ENCODE assay signal across 1 cellular context in the genomic region with DNA sequence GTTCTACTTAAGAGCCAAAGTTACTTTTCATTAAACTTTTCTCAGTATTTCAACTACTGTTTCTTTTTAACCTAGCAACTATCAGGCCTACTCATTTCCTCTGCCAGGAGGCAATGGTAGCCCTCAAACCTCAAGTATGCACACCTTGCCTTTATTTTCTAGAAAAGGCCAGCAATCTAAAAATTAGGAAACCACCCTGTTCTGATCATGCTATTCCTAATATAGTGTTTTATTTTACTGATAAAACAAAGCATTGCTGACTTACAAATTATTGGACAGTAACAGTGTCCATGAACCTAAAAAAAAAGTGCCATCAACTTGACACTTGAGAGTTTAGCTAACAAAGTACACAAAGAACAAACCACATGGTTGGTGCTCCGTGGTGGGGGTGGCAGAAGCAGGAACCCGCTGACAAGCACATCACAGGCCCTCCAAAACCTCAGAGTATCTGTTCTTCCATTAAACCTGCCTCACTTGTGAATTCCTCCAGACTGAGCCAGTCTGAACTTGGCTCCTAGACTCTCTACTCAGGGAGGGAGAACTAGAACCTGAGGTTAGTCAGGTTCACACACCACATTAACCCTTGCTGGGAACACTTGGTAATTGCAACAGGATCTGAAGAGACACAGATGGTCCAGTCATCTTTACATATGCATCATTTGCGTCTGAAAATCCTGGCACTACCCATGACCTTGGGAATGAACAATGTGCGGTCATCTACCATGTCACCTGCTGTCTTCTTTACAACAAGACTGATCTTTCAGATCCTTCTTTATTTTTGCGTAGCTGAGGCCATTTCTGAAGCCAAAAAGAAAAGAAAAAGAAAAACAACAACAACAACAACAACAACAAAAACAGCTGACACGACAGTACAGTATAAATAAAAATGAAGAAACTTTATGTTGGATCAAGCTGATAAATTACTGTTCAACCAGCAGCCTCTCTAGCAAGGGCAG.
TF ChIP-seq lines count a peak whose summit lies in the region.

No MANE protein-coding gene starts in this region.

TF ChIP-seq in GM23338, 12 proteins besides CTCF, POLR2A, EP300 and RAD21:
- TF ChIP-seq, protein P1, sequence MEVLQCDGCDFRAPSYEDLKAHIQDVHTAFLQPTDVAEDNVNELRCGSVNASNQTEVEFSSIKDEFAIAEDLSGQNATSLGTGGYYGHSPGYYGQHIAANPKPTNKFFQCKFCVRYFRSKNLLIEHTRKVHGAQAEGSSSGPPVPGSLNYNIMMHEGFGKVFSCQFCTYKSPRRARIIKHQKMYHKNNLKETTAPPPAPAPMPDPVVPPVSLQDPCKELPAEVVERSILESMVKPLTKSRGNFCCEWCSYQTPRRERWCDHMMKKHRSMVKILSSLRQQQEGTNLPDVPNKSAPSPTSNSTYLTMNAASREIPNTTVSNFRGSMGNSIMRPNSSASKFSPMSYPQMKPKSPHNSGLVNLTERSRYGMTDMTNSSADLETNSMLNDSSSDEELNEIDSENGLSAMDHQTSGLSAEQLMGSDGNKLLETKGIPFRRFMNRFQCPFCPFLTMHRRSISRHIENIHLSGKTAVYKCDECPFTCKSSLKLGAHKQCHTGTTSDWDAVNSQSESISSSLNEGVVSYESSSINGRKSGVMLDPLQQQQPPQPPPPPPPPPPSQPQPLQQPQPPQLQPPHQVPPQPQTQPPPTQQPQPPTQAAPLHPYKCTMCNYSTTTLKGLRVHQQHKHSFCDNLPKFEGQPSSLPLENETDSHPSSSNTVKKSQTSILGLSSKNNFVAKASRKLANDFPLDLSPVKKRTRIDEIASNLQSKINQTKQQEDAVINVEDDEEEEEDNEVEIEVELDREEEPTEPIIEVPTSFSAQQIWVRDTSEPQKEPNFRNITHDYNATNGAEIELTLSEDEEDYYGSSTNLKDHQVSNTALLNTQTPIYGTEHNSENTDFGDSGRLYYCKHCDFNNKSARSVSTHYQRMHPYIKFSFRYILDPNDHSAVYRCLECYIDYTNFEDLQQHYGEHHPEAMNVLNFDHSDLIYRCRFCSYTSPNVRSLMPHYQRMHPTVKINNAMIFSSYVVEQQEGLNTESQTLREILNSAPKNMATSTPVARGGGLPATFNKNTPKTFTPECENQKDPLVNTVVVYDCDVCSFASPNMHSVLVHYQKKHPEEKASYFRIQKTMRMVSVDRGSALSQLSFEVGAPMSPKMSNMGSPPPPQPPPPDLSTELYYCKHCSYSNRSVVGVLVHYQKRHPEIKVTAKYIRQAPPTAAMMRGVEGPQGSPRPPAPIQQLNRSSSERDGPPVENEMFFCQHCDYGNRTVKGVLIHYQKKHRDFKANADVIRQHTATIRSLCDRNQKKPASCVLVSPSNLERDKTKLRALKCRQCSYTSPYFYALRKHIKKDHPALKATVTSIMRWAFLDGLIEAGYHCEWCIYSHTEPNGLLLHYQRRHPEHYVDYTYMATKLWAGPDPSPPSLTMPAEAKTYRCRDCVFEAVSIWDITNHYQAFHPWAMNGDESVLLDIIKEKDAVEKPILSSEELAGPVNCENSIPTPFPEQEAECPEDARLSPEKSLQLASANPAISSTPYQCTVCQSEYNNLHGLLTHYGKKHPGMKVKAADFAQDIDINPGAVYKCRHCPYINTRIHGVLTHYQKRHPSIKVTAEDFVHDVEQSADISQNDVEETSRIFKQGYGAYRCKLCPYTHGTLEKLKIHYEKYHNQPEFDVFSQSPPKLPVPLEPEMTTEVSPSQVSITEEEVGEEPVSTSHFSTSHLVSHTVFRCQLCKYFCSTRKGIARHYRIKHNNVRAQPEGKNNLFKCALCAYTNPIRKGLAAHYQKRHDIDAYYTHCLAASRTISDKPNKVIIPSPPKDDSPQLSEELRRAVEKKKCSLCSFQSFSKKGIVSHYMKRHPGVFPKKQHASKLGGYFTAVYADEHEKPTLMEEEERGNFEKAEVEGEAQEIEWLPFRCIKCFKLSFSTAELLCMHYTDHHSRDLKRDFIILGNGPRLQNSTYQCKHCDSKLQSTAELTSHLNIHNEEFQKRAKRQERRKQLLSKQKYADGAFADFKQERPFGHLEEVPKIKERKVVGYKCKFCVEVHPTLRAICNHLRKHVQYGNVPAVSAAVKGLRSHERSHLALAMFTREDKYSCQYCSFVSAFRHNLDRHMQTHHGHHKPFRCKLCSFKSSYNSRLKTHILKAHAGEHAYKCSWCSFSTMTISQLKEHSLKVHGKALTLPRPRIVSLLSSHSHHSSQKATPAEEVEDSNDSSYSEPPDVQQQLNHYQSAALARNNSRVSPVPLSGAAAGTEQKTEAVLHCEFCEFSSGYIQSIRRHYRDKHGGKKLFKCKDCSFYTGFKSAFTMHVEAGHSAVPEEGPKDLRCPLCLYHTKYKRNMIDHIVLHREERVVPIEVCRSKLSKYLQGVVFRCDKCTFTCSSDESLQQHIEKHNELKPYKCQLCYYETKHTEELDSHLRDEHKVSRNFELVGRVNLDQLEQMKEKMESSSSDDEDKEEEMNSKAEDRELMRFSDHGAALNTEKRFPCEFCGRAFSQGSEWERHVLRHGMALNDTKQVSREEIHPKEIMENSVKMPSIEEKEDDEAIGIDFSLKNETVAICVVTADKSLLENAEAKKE (CRISPR knock-in tag; IDR thresholded peaks at IDR 0.05) = no peak
- TF ChIP-seq ZNF331 (CRISPR knock-in tag; IDR thresholded peaks at IDR 0.05; ENCODE audit: low read depth) = no peak
- TF ChIP-seq ZNF114 (CRISPR knock-in tag; IDR thresholded peaks at IDR 0.05) = no peak
- no peak for TF ChIP-seq ETS1 (IDR thresholded peaks at IDR 0.05)
- no peak for TF ChIP-seq EZH2phosphoT487 (IDR thresholded peaks at IDR 0.05; ENCODE audit: unreplicated experiment)
- TF ChIP-seq CREB1 (CRISPR knock-in tag; IDR thresholded peaks at IDR 0.05; ENCODE audit: low read depth) = no peak
- TF ChIP-seq POLR2AphosphoS5 (IDR thresholded peaks at IDR 0.05; ENCODE audit: low read depth) = no peak
- no peak for TF ChIP-seq NANOG (IDR thresholded peaks at IDR 0.05; ENCODE audit: borderline replicate concordance)
- TF ChIP-seq, protein P2, sequence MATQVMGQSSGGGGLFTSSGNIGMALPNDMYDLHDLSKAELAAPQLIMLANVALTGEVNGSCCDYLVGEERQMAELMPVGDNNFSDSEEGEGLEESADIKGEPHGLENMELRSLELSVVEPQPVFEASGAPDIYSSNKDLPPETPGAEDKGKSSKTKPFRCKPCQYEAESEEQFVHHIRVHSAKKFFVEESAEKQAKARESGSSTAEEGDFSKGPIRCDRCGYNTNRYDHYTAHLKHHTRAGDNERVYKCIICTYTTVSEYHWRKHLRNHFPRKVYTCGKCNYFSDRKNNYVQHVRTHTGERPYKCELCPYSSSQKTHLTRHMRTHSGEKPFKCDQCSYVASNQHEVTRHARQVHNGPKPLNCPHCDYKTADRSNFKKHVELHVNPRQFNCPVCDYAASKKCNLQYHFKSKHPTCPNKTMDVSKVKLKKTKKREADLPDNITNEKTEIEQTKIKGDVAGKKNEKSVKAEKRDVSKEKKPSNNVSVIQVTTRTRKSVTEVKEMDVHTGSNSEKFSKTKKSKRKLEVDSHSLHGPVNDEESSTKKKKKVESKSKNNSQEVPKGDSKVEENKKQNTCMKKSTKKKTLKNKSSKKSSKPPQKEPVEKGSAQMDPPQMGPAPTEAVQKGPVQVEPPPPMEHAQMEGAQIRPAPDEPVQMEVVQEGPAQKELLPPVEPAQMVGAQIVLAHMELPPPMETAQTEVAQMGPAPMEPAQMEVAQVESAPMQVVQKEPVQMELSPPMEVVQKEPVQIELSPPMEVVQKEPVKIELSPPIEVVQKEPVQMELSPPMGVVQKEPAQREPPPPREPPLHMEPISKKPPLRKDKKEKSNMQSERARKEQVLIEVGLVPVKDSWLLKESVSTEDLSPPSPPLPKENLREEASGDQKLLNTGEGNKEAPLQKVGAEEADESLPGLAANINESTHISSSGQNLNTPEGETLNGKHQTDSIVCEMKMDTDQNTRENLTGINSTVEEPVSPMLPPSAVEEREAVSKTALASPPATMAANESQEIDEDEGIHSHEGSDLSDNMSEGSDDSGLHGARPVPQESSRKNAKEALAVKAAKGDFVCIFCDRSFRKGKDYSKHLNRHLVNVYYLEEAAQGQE (IDR thresholded peaks at IDR 0.05; ENCODE audit: unreplicated experiment) = no peak
- no peak for TF ChIP-seq JUNB (IDR thresholded peaks at IDR 0.05; ENCODE audit: unreplicated experiment)
- TF ChIP-seq STAT1 (IDR thresholded peaks at IDR 0.05; ENCODE audit: unreplicated experiment) = no peak
- no peak for TF ChIP-seq EZH2 (IDR thresholded peaks at IDR 0.05; ENCODE audit: low read depth, unreplicated experiment)
